ENCODE assay signal across 2 cellular contexts in the genomic region with DNA sequence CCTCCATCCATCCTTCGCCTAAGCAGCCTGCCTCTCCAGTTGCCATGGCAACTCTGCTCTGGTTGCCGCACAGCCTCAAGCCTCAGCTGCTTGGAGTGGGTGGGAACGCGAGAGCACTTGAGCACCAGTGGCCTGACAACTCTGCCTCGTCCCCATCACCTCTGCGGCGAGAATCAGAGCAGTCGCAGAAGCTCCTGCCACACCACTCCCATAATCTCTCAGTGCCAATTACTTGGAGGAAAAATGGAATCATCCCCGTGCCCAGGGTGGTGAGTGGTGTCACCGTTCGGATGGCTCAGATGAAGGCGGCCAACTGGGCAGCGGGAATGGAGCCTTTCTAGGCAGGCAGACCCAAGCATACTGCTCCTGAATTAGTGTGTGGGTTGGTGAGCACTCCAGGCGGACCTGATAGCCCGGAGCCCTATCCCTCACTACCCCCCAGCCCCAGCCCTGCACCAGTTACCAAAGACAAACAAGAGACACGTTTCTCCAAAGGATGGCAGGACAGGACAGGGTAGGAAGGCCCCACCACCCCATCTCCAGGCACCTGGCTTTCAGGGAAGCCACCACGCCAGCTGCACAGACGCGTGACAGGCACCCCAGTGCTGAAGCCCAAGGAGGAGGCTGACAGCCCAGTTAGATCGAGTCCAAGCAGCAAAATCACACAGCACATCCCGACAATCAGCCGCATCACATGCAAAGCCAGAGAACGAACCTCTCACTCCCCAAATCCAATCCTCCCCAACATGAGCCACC.
TF ChIP-seq lines count a peak whose summit lies in the region.

No MANE protein-coding gene starts in this region.

TF ChIP-seq in SK-N-SH, 30 proteins besides CTCF, POLR2A, EP300 and RAD21 (continued from another document):
- TF ChIP-seq, protein P1, sequence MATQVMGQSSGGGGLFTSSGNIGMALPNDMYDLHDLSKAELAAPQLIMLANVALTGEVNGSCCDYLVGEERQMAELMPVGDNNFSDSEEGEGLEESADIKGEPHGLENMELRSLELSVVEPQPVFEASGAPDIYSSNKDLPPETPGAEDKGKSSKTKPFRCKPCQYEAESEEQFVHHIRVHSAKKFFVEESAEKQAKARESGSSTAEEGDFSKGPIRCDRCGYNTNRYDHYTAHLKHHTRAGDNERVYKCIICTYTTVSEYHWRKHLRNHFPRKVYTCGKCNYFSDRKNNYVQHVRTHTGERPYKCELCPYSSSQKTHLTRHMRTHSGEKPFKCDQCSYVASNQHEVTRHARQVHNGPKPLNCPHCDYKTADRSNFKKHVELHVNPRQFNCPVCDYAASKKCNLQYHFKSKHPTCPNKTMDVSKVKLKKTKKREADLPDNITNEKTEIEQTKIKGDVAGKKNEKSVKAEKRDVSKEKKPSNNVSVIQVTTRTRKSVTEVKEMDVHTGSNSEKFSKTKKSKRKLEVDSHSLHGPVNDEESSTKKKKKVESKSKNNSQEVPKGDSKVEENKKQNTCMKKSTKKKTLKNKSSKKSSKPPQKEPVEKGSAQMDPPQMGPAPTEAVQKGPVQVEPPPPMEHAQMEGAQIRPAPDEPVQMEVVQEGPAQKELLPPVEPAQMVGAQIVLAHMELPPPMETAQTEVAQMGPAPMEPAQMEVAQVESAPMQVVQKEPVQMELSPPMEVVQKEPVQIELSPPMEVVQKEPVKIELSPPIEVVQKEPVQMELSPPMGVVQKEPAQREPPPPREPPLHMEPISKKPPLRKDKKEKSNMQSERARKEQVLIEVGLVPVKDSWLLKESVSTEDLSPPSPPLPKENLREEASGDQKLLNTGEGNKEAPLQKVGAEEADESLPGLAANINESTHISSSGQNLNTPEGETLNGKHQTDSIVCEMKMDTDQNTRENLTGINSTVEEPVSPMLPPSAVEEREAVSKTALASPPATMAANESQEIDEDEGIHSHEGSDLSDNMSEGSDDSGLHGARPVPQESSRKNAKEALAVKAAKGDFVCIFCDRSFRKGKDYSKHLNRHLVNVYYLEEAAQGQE (IDR thresholded peaks at IDR 0.05; ENCODE audit: low read depth, low read length), result no peak

TF ChIP-seq in SK-N-SH treated with all-trans-retinoic acid at 6 μM for 48 hours, 23 proteins besides CTCF, POLR2A, EP300 and RAD21 (continued from another document):
- TF ChIP-seq ZFP3 (CRISPR knock-in tag; IDR thresholded peaks at IDR 0.05), result no peak
- TF ChIP-seq GLIS3 (CRISPR knock-in tag; IDR thresholded peaks at IDR 0.05), result no peak
